Comparison of ENCODE assay signal across 8 cellular contexts in the genomic region with DNA sequence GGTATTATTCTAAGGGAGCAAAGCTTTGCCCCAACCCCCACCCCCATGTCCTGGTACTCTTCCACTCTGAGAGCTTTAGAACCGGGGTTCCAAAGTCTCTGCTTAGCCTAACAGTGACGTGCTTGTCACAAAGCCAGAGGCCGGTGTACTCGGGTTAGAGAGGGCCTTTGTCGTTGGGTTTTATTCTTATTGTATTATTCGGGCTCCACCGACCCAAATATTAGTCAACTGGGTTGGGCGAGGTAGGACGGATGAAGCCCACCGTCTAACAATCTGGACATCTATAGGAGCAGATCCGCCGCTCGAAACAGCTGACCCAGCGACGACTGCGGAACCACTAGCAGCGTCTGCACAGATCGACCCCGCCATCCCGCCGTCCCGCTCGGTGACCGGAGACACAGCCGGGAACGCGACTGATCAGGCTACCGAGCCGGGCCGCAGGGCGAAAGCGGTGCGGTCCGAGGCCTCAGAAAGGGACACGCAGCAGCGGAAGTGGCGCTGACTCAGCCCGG. TPM values are rescaled to one million over a fixed set of nuclear protein-coding genes. Genes with fewer than 3 reads are reported as not detected.
A peak's percentile ranks its signal among the peaks of the same experiment; 100 is the strongest.
DNase-seq lines count a peak whose midpoint lies in the region; ATAC-seq and TF ChIP-seq lines count a peak whose summit lies in the region.
"Not testable (repeated sequence)": the region's sequence is repeated elsewhere in the genome, so short reads cannot be mapped to it uniquely, and the experiment has no call there.

No MANE protein-coding gene starts in this region.

- not testable (repeated sequence) for H3K27me3 ChIP-seq in BE2C; IMR-90 (ENCODE audit: control insufficient read depth, insufficient read depth, low read length); heart right ventricle; muscle layer of colon (ENCODE audit: control insufficient read depth in 1 of 2, insufficient read depth in 2 of 2, low read length in 2 of 2)

- peak overlapping the region; percentile 89 for H3K27ac Mint-ChIP-seq in activated CD4-positive, alpha-beta T cell treated with anti-CD3 and anti-CD28 coated beads, Interleukin-2, amount 10 ng/mL, durations not matched to agents 7 days and 5 days
- H3K27ac Mint-ChIP-seq in central memory CD8-positive, alpha-beta T cell (ENCODE audit: low read depth), result peak overlapping the region; percentile 69
- peak overlapping the region; percentile 89 for H3K27ac Mint-ChIP-seq in stimulated activated effector memory CD8-positive, alpha-beta T cell treated with anti-CD3 and anti-CD28 coated beads, Interleukin-12 subunit alpha, Interleukin-12 subunit beta, amount 100 ng/mL, for 72 hours

- H3K4me1 ChIP-seq in BE2C; IMR-90 (ENCODE audit: control insufficient read depth, insufficient read depth, low read length): not testable (repeated sequence)
- H3K4me1 ChIP-seq in heart right ventricle (peaks cover 0 to 63% (median 33%) of the 10 kb centered on the region in 9 donors), muscle layer of colon (ENCODE audit: insufficient read depth, low read length) (peaks cover 22% of the 10 kb centered on the region)

- H2BK15ac ChIP-seq in IMR-90 (ENCODE audit: low read depth, low read length), result not testable (repeated sequence)

- POLR2A ChIA-PET in IMR-90 (lab: Charles Lee; ENCODE audit: unreplicated experiment); activated CD4-positive, alpha-beta T cell treated with anti-CD3 and anti-CD28 coated beads, Interleukin-2, amount 10 ng/mL, durations not matched to agents 7 days and 5 days (lab: Charles Lee): not testable (repeated sequence)

- not testable (repeated sequence) for H3K9me3 ChIP-seq in BE2C; IMR-90 (ENCODE audit: control insufficient read depth, insufficient read depth, low read length); heart right ventricle; muscle layer of colon (ENCODE audit: low read length)

- H3K36me3 ChIP-seq in BE2C; IMR-90 (ENCODE audit: control insufficient read depth, insufficient read depth, low read length); heart right ventricle; muscle layer of colon (ENCODE audit: insufficient read depth, low read length): not testable (repeated sequence)

- BruUV-seq in IMR-90 (replicated peaks; lab: Mats Ljungman, UMichigan), result TSS peak; percentile 56

- peaks cover 7 to 29% of the 10 kb centered on the region in 2 experiments; a peak in 3 of 4 replicates for H3K79me1 ChIP-seq in IMR-90 (ENCODE audit: low read depth in 1 of 2, low read length in 2 of 2)

- dilution Hi-C loops in IMR-90 (cut with HindIII; ENCODE audit: low sequenced_read_pairs, unreplicated experiment), result not testable (repeated sequence)

- TF ChIP-seq CTCF in BE2C (IDR thresholded peaks at IDR 0.05; ENCODE audit: low read depth, low read length); IMR-90 (conservative IDR thresholded peaks at IDR 0.05; ENCODE audit: low read depth, low read length); heart right ventricle (IDR thresholded peaks at IDR 0.05): not testable (repeated sequence)

- TF ChIP-seq POLR2A in IMR-90 (IDR thresholded peaks at IDR 0.05; ENCODE audit: low read depth, low read length), result not testable (repeated sequence)

- H3K14ac ChIP-seq in IMR-90 (replicated peaks; ENCODE audit: low read depth, low read length), result peak overlapping the region; percentile 82

- intact Hi-C loops in IMR-90 (cut with micrococcal nuclease); heart right ventricle (cut with DNase I): not testable (repeated sequence)

- H3K36me3 Mint-ChIP-seq in activated CD4-positive, alpha-beta T cell treated with anti-CD3 and anti-CD28 coated beads, Interleukin-2, amount 10 ng/mL, durations not matched to agents 7 days and 5 days (ENCODE audit: low read depth), result peaks cover 13% of the 10 kb centered on the region
- peaks cover 25% of the 10 kb centered on the region for H3K36me3 Mint-ChIP-seq in central memory CD8-positive, alpha-beta T cell (ENCODE audit: insufficient read depth)
- peaks cover 32% of the 10 kb centered on the region for H3K36me3 Mint-ChIP-seq in stimulated activated effector memory CD8-positive, alpha-beta T cell treated with anti-CD3 and anti-CD28 coated beads, Interleukin-12 subunit alpha, Interleukin-12 subunit beta, amount 100 ng/mL, for 72 hours

- H3K4me1 Mint-ChIP-seq in activated CD4-positive, alpha-beta T cell treated with anti-CD3 and anti-CD28 coated beads, Interleukin-2, amount 10 ng/mL, durations not matched to agents 7 days and 5 days, result peaks cover 48% of the 10 kb centered on the region
- H3K4me1 Mint-ChIP-seq in central memory CD8-positive, alpha-beta T cell, result peaks cover 26% of the 10 kb centered on the region
- H3K4me1 Mint-ChIP-seq in stimulated activated effector memory CD8-positive, alpha-beta T cell treated with anti-CD3 and anti-CD28 coated beads, Interleukin-12 subunit alpha, Interleukin-12 subunit beta, amount 100 ng/mL, for 72 hours, result peaks cover 14% of the 10 kb centered on the region

- peak overlapping the region; percentile 41; the same call in 1 of the 2 replicates for H3K23ac ChIP-seq in IMR-90 (ENCODE audit: low read depth, low read length)

- peak overlapping the region; percentile 22; the same call in 1 of the 2 replicates for H3K56ac ChIP-seq in IMR-90 (ENCODE audit: extremely low read depth, insufficient read depth, low read length)

- H4K91ac ChIP-seq in IMR-90 (ENCODE audit: insufficient read depth, low read depth, low read length), result peak overlapping the region; percentile 69

- H4K8ac ChIP-seq in IMR-90 (ENCODE audit: low read depth in 2 of 2, low read length in 2 of 2), result peak overlapping the region; percentile 51 to 93

- not testable (repeated sequence) for TF ChIP-seq RAD21 in IMR-90 (IDR thresholded peaks at IDR 0.05; ENCODE audit: low read length)

- not testable (repeated sequence) for DNase-seq in BE2C; IMR-90; activated CD4-positive, alpha-beta T cell treated with anti-CD3 and anti-CD28 coated beads, Interleukin-2, amount 10 ng/mL, durations not matched to agents 7 days and 5 days; central memory CD8-positive, alpha-beta T cell (ENCODE audit: low spot score in 2 of 2); heart right ventricle; stimulated activated effector memory CD8-positive, alpha-beta T cell treated with anti-CD3 and anti-CD28 coated beads, Interleukin-12 subunit alpha, Interleukin-12 subunit beta, amount 100 ng/mL, for 72 hours (ENCODE audit: low spot score in 2 of 2)

- peak overlapping the region; percentile 88 for H3K27ac ChIP-seq in IMR-90 (ENCODE audit: insufficient read depth, low read length)
- H3K27ac ChIP-seq in heart right ventricle, result peak overlapping the region; percentile 80 to 96 (median 94)
- peak overlapping the region; percentile 81 for H3K27ac ChIP-seq in muscle layer of colon (ENCODE audit: low read depth, low read length)

- not testable (repeated sequence) for H2BK20ac ChIP-seq in IMR-90 (ENCODE audit: low read depth, low read length)

- peaks cover 12% of the 10 kb centered on the region for H4K20me1 ChIP-seq in IMR-90 (ENCODE audit: insufficient read depth, low read length)

- peak overlapping the region; percentile 95 for H4K5ac ChIP-seq in IMR-90 (ENCODE audit: low read depth, low read length)

- WGBS in IMR-90 (ENCODE audit: extremely low coverage in 2 of 2, insufficient read length in 1 of 2), 2 experiments, result 0% methylated on average over 13 of the region's 38 CpGs; no CpG with 5 or more reads in 1 of the 2 experiments
- 0% methylated on average over 25 of the region's 38 CpGs for WGBS in heart right ventricle, 2 donors

- H2AK5ac ChIP-seq in IMR-90 (ENCODE audit: low read depth, low read length), result peak overlapping the region; percentile 67; the same call in 1 of the 2 replicates

- H3K4me3 Mint-ChIP-seq in activated CD4-positive, alpha-beta T cell treated with anti-CD3 and anti-CD28 coated beads, Interleukin-2, amount 10 ng/mL, durations not matched to agents 7 days and 5 days, result peak overlapping the region; percentile 82
- H3K4me3 Mint-ChIP-seq in central memory CD8-positive, alpha-beta T cell, result peak overlapping the region; percentile 83
- H3K4me3 Mint-ChIP-seq in stimulated activated effector memory CD8-positive, alpha-beta T cell treated with anti-CD3 and anti-CD28 coated beads, Interleukin-12 subunit alpha, Interleukin-12 subunit beta, amount 100 ng/mL, for 72 hours, result peak overlapping the region; percentile 84

- CTCF ChIA-PET in IMR-90 (lab: Yijun Ruan, JAX), result not testable (repeated sequence)
- CTCF ChIA-PET in activated CD4-positive, alpha-beta T cell treated with anti-CD3 and anti-CD28 coated beads, Interleukin-2, amount 10 ng/mL, durations not matched to agents 7 days and 5 days (lab: Charles Lee), result interaction anchor here (0.6 to 1.5 kb wide), 3 partner anchors 8 to 265 kb away, joined by 3 to 6 read pairs (median 3); no protein-coding TSS in a partner anchor

- H3K4me3 ChIP-seq in BE2C (ENCODE audit: low read depth, low read length), result peak overlapping the region; percentile 97
- H3K4me3 ChIP-seq in IMR-90 (ENCODE audit: insufficient read depth, low read depth, low read length), result peak overlapping the region; percentile 45
- H3K4me3 ChIP-seq in heart right ventricle, result peak overlapping the region; percentile 72 to 100 (median 97)
- H3K4me3 ChIP-seq in muscle layer of colon (ENCODE audit: low read depth in 1 of 2, low read length in 2 of 2), result peak overlapping the region; percentile 78 to 86

- not testable (repeated sequence) for H3K9me1 ChIP-seq in IMR-90 (ENCODE audit: insufficient read depth, low read length)

- not testable (repeated sequence) for H3K9me3 Mint-ChIP-seq in activated CD4-positive, alpha-beta T cell treated with anti-CD3 and anti-CD28 coated beads, Interleukin-2, amount 10 ng/mL, durations not matched to agents 7 days and 5 days; central memory CD8-positive, alpha-beta T cell; stimulated activated effector memory CD8-positive, alpha-beta T cell treated with anti-CD3 and anti-CD28 coated beads, Interleukin-12 subunit alpha, Interleukin-12 subunit beta, amount 100 ng/mL, for 72 hours

- peak overlapping the region; percentile 70 for H2AK9ac ChIP-seq in IMR-90 (replicated peaks; ENCODE audit: low read depth, low read length, poor library complexity)

- peak overlapping the region; percentile 74 for H3K9ac ChIP-seq in IMR-90 (ENCODE audit: low read depth, low read length)
- not testable (repeated sequence) for H3K9ac ChIP-seq in muscle layer of colon (ENCODE audit: low read length)

- peak overlapping the region; percentile 66; the same call in 1 of the 2 replicates for H3K18ac ChIP-seq in IMR-90 (ENCODE audit: low read depth, low read length)

- peak overlapping the region; percentile 64; the same call in 1 of the 2 replicates for H2BK120ac ChIP-seq in IMR-90 (ENCODE audit: low read depth, low read length)

- in situ Hi-C loops in IMR-90 (cut with MboI; ENCODE audit: low sequenced_read_pairs), result not testable (repeated sequence)

- peak overlapping the region; percentile 73 for H2AFZ ChIP-seq in IMR-90 (replicated peaks; ENCODE audit: low read length, poor library complexity)

- ATAC-seq in GM21447 (IDR thresholded peaks at IDR 0.05; ENCODE audit: unreplicated experiment), result peak; percentile 3
- ATAC-seq in IMR-90 (ENCODE audit: low read depth); central memory CD8-positive, alpha-beta T cell (replicated peaks; ENCODE audit: extremely low read depth, poor library complexity, severe bottlenecking): not testable (repeated sequence)
- peak; percentile 0 to 23 (median 14) for ATAC-seq in heart right ventricle
- peak; percentile 17 for ATAC-seq in stimulated activated effector memory CD8-positive, alpha-beta T cell treated with anti-CD3 and anti-CD28 coated beads, Interleukin-12 subunit alpha, Interleukin-12 subunit beta, amount 100 ng/mL, for 72 hours

- peak overlapping the region; percentile 94 for H2BK5ac ChIP-seq in IMR-90 (ENCODE audit: low read depth, low read length, poor library complexity, severe bottlenecking)

- H3K27me3 Mint-ChIP-seq in activated CD4-positive, alpha-beta T cell treated with anti-CD3 and anti-CD28 coated beads, Interleukin-2, amount 10 ng/mL, durations not matched to agents 7 days and 5 days; central memory CD8-positive, alpha-beta T cell: not testable (repeated sequence)

- H3K4ac ChIP-seq in IMR-90 (ENCODE audit: low read depth, low read length), result peak overlapping the region; percentile 83

- H3K4me2 ChIP-seq in IMR-90 (ENCODE audit: low read depth, low read length), result peak overlapping the region; percentile 42; the same call in 1 of the 2 replicates

RNA-seq across cellular contexts. Expression of gene PCMT1, which starts 0.4 kb away (rescaled TPM):
- 187 TPM for polyA plus RNA-seq in BE2C (2012; ENCODE audit: insufficient read depth, insufficient read length, low read depth)
- total RNA-seq in IMR-90 (2012; rRNA removed), result 109 and 159 TPM in 2 replicates
- polyA plus RNA-seq in IMR-90 (2012; rRNA removed), result 100 and 101 TPM in 2 replicates
- 34.7 and 84.2 TPM in 2 replicates for polyA plus RNA-seq in IMR-90 (2012; cell fraction: cytosol; rRNA removed)
- 19.8 and 52.8 TPM in 2 replicates for polyA plus RNA-seq in IMR-90 (2012; cell fraction: nucleus; rRNA removed; ENCODE audit: low replicate concordance)
- 10 to 100 TPM; 86.2 to 93.9 TPM for total RNA-seq in activated CD4-positive, alpha-beta T cell treated with anti-CD3 and anti-CD28 coated beads, Interleukin-2, amount 10 ng/mL, durations not matched to agents 7 days and 5 days
- total RNA-seq in heart right ventricle, result 100 to 1,000 TPM; 133 to 178 (median 151) TPM
- 100 to 1,000 TPM in 1 of 2 donors, 10 to 100 TPM in 1; 33.3 to 166 TPM for polyA plus RNA-seq in heart right ventricle

RNA-seq across cellular contexts. Expression of gene NUP43, which starts 2.8 kb away (rescaled TPM):
- polyA plus RNA-seq in BE2C (2012; ENCODE audit: insufficient read depth, insufficient read length, low read depth), result 23.4 TPM
- total RNA-seq in IMR-90 (2012; rRNA removed) (35.0 and 40.5 TPM in 2 replicates), heart right ventricle (10 to 100 TPM; 23.2 to 34.3 (median 30.6) TPM)
- polyA plus RNA-seq in IMR-90 (2012; rRNA removed) (7.7 and 14.2 TPM in 2 replicates), heart right ventricle (10 to 100 TPM; 10.0 to 11.7 TPM)
- 2.7 and 4.1 TPM in 2 replicates for polyA plus RNA-seq in IMR-90 (2012; cell fraction: cytosol; rRNA removed)
- polyA plus RNA-seq in IMR-90 (2012; cell fraction: nucleus; rRNA removed; ENCODE audit: low replicate concordance), result 3.4 and 16.8 TPM in 2 replicates
- total RNA-seq in activated CD4-positive, alpha-beta T cell treated with anti-CD3 and anti-CD28 coated beads, Interleukin-2, amount 10 ng/mL, durations not matched to agents 7 days and 5 days, result 10 to 100 TPM; 59.9 to 74.6 TPM

RNA-seq across cellular contexts. Expression of gene LATS1, which starts 31.2 kb away (rescaled TPM):
- polyA plus RNA-seq in BE2C (2012; ENCODE audit: insufficient read depth, insufficient read length, low read depth), result 21.4 TPM
- total RNA-seq in IMR-90 (2012; rRNA removed), result 18.3 and 20.1 TPM in 2 replicates
- polyA plus RNA-seq in IMR-90 (2012; rRNA removed), result 7.9 and 8.8 TPM in 2 replicates
- polyA plus RNA-seq in IMR-90 (2012; cell fraction: cytosol; rRNA removed), result 1.7 and 3.7 TPM in 2 replicates
- polyA plus RNA-seq in IMR-90 (2012; cell fraction: nucleus; rRNA removed; ENCODE audit: low replicate concordance), result 2.3 and 12.0 TPM in 2 replicates
- total RNA-seq in activated CD4-positive, alpha-beta T cell treated with anti-CD3 and anti-CD28 coated beads, Interleukin-2, amount 10 ng/mL, durations not matched to agents 7 days and 5 days, result 10 to 100 TPM; 34.9 to 37.3 TPM
- 10 to 100 TPM; 10.5 to 16.9 (median 13.8) TPM for total RNA-seq in heart right ventricle
- polyA plus RNA-seq in heart right ventricle, result 10 to 100 TPM in 1 of 2 donors, 1 to 10 TPM in 1; 2.9 to 10.0 TPM

Comparison
In these comparisons a context has a peak if more than half of its experiments do, and no peak if none do; other contexts are left out.
1. H3K4me3 ChIP-seq: peak in every context shown above with its lines; median percentile 97 in BE2C; 97 in heart right ventricle; 82 in muscle layer of colon; 45 in IMR-90.